28 cellular contexts compared by ENCODE assay signal in genomic region chr2:112185131-112185530, GRCh38. TPM values are rescaled to one million over a fixed set of nuclear protein-coding genes. Genes with fewer than 3 reads are reported as not detected.
DNase-seq lines count a peak whose midpoint lies in the region; ATAC-seq and TF ChIP-seq lines count a peak whose summit lies in the region.
"Had no signal": no experiment of that assay in that cellular context is flagged by ENCODE, and none has a peak within 500 bp of the region (broad histone marks: within the 10 kb centered on the region; RNA-seq: fewer than 3 reads in every experiment).

No MANE protein-coding gene starts in this region.

- H3K9me3 Mint-ChIP-seq in activated naive CD4-positive, alpha-beta T cell treated with anti-CD3 and anti-CD28 coated beads, Interleukin-2, amount 10 ng/mL, durations not matched to agents 7 days and 5 days: no peaks in the 10 kb centered on the region
- H3K9me3 Mint-ChIP-seq in effector memory CD8-positive, alpha-beta T cell: no peaks in the 10 kb centered on the region
- H3K9me3 Mint-ChIP-seq: activated T-helper 1 cell treated with anti-CD3 and anti-CD28 coated beads, Interleukin-12 subunit alpha, Interleukin-12 subunit beta, Interleukin-2, Interleukin-4 antibody, amounts not matched to agents 30 ng/mL and 10 ng/mL and 1 ng/mL, durations not matched to agents 14 hours and 24 hours and 36 hours; central memory CD8-positive, alpha-beta T cell had no signal

- CTCF ChIA-PET in activated naive CD4-positive, alpha-beta T cell treated with anti-CD3 and anti-CD28 coated beads, Interleukin-2, amount 10 ng/mL, durations not matched to agents 7 days and 5 days (lab: Charles Lee): no interaction called here

- no peaks in the 10 kb centered on the region for H3K36me3 ChIP-seq in vagina
- H3K36me3 ChIP-seq: BE2C, pancreas, Peyer's patch, suprapubic skin had no signal

- no peak overlapping the region for H3K27ac ChIP-seq in vagina
- H3K27ac ChIP-seq: pancreas, skin epidermis, suprapubic skin had no signal

- H3K36me3 Mint-ChIP-seq in activated naive CD4-positive, alpha-beta T cell treated with anti-CD3 and anti-CD28 coated beads, Interleukin-2, amount 10 ng/mL, durations not matched to agents 7 days and 5 days: peaks cover 27% of the 10 kb centered on the region
- peaks cover 13% of the 10 kb centered on the region for H3K36me3 Mint-ChIP-seq in effector memory CD8-positive, alpha-beta T cell (ENCODE audit: insufficient read depth)
- H3K36me3 Mint-ChIP-seq: stimulated activated naive B cell treated with anti-CD40 and anti-IgM and Interleukin-4, amounts not matched to agents 10 μg/mL and 1 μg/mL and 100 μg/mL, for 72 hours had no signal

- TF ChIP-seq CTCF in GM20000 (IDR thresholded peaks at IDR 0.05; ENCODE audit: extremely low read depth, missing control alignments): no peak
- no peak for TF ChIP-seq CTCF in vagina (IDR thresholded peaks at IDR 0.05)

- peaks cover 81% of the 10 kb centered on the region for H3K4me1 Mint-ChIP-seq in activated naive CD4-positive, alpha-beta T cell treated with anti-CD3 and anti-CD28 coated beads, Interleukin-2, amount 10 ng/mL, durations not matched to agents 7 days and 5 days
- peaks cover 15 to 19% of the 10 kb centered on the region in 2 donors for H3K4me1 Mint-ChIP-seq in effector memory CD8-positive, alpha-beta T cell (ENCODE audit: low read depth in 2 of 2)
- H3K4me1 Mint-ChIP-seq: endodermal cell had no signal

- no peaks in the 10 kb centered on the region for H3K27me3 ChIP-seq in vagina
- H3K27me3 ChIP-seq: BE2C, Peyer's patch had no signal

- no peaks in the 10 kb centered on the region for H3K4me1 ChIP-seq in vagina
- H3K4me1 ChIP-seq: BE2C, pancreas had no signal

- ATAC-seq in effector memory CD8-positive, alpha-beta T cell (replicated peaks): no peak
- no peak for ATAC-seq in GM19455 (IDR thresholded peaks at IDR 0.05; ENCODE audit: unreplicated experiment)
- ATAC-seq: HCT116; left lobe of liver; pancreas; stimulated activated naive B cell treated with anti-CD40 and anti-IgM and Interleukin-4, amounts not matched to agents 10 μg/mL and 1 μg/mL and 100 μg/mL, for 72 hours had no signal

- no peaks in the 10 kb centered on the region for H3K27me3 Mint-ChIP-seq in activated naive CD4-positive, alpha-beta T cell treated with anti-CD3 and anti-CD28 coated beads, Interleukin-2, amount 10 ng/mL, durations not matched to agents 7 days and 5 days
- peaks cover 4 to 6% of the 10 kb centered on the region in 2 donors for H3K27me3 Mint-ChIP-seq in effector memory CD8-positive, alpha-beta T cell

- H3K9me3 ChIP-seq in vagina: no peaks in the 10 kb centered on the region
- H3K9me3 ChIP-seq: BE2C, pancreas, Peyer's patch, suprapubic skin had no signal

- intact Hi-C loops in vagina (cut with DNase I): no loop called here

- H3K27ac Mint-ChIP-seq in activated naive CD4-positive, alpha-beta T cell treated with anti-CD3 and anti-CD28 coated beads, Interleukin-2, amount 10 ng/mL, durations not matched to agents 7 days and 5 days: no peak overlapping the region
- H3K27ac Mint-ChIP-seq in effector memory CD8-positive, alpha-beta T cell: peak overlapping the region; percentile 46 to 85
- H3K27ac Mint-ChIP-seq: endodermal cell; stimulated activated naive B cell treated with anti-CD40 and anti-IgM and Interleukin-4, amounts not matched to agents 10 μg/mL and 1 μg/mL and 100 μg/mL, for 72 hours had no signal

- H3K4me3 Mint-ChIP-seq in activated naive CD4-positive, alpha-beta T cell treated with anti-CD3 and anti-CD28 coated beads, Interleukin-2, amount 10 ng/mL, durations not matched to agents 7 days and 5 days: no peak overlapping the region
- no peak overlapping the region for H3K4me3 Mint-ChIP-seq in effector memory CD8-positive, alpha-beta T cell
- H3K4me3 Mint-ChIP-seq: central memory CD8-positive, alpha-beta T cell; endodermal cell; stimulated activated naive B cell treated with anti-CD40 and anti-IgM and Interleukin-4, amounts not matched to agents 10 μg/mL and 1 μg/mL and 100 μg/mL, for 72 hours had no signal

- TF ChIP-seq POLR2A in vagina (IDR thresholded peaks at IDR 0.05): no peak

- no peak overlapping the region for H3K4me3 ChIP-seq in vagina
- H3K4me3 ChIP-seq: pancreas, Peyer's patch, skin epidermis, suprapubic skin had no signal

- peak; percentile 15 for DNase-seq in activated naive CD4-positive, alpha-beta T cell treated with anti-CD3 and anti-CD28 coated beads, Interleukin-2, amount 10 ng/mL, durations not matched to agents 7 days and 5 days
- DNase-seq in activated naive CD4-positive, alpha-beta T cell (lab: John Stamatoyannopoulos, UW): no peak
- peak; percentile 5 for DNase-seq in GM20000 (ENCODE audit: low spot score)
- no peak for DNase-seq in effector memory CD8-positive, alpha-beta T cell
- DNase-seq in vagina (ENCODE audit: extremely low spot score in 2 of 2): peak; percentile 49 to 76
- DNase-seq in central memory CD4-positive, alpha-beta T cell: no peak
- DNase-seq: ACHN; BE2C; Calu3; DMS79; endodermal cell; foreskin fibroblast; Kasumi-1; NCI-H1436; NCI-H345; NCI-H774; pancreas; Peyer's patch; retina; SHP77; stimulated activated naive B cell treated with anti-CD40 and anti-IgM and Interleukin-4, amounts not matched to agents 10 μg/mL and 1 μg/mL and 100 μg/mL, for 72 hours had no signal

RNA-seq across cellular contexts. Expression of gene FBLN7, which starts 46.9 kb away (rescaled TPM):
- total RNA-seq in vagina: 11.5 TPM

Comparison
In these comparisons a context has a peak if more than half of its experiments do, and no peak if none do; other contexts are left out.
1. DNase-seq: peak in activated naive CD4-positive, alpha-beta T cell treated with anti-CD3 and anti-CD28 coated beads, Interleukin-2, amount 10 ng/mL, durations not matched to agents 7 days and 5 days (single experiment), GM20000 (single experiment) and vagina (2 of 2); none in activated naive CD4-positive, alpha-beta T cell (0 of 4), effector memory CD8-positive, alpha-beta T cell (0 of 3) and central memory CD4-positive, alpha-beta T cell (single experiment).